Comparison of ENCODE assay signal across 1 cellular context in the genomic region with DNA sequence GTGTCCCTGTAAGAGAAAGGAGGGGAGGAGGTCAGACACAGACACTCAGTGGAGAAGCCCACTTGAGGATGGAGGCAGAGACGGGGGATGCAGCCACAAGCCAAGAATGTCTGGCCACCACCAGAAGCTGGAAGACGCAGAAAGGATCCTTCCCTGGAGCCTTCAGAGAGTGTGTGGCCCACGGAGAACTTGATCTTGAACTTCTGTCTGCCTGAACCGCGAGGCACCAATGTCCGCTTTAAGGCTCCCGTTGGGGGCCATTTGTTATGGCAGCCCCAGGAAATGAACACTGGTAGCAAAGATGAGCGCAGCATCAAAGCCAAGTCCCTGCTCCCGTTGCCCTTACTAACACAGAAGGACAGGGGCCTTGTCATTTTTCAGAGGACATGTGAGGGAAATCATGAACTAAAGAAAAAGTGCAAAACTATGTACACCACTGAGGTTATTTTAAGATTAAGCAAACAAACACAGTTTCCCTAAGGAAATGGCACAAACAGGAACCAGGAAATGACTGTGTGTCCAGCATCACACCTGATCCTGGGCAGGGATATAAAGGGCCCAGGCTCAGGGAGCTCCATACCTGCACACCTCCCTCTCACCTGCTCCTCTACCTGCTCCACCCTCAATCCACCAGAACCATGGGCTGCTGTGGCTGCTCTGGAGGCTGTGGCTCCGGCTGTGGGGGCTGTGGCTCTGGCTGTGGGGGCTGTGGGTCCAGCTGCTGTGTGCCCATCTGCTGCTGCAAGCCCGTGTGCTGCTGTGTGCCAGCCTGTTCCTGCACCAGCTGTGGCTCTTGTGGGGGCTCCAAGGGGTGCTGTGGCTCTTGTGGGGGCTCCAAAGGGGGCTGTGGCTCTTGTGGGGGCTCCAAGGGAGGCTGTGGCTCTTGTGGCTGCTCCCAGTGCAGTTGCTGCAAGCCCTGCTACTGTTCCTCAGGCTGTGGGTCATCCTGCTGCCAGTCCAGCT.
TF ChIP-seq lines count a peak whose summit lies in the region.

A gene with protein sequence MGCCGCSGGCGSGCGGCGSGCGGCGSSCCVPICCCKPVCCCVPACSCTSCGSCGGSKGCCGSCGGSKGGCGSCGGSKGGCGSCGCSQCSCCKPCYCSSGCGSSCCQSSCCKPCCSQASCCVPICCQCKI (plus strand): TSS at position 588 of the 963 bp plus-strand sequence. CDS start 51 bp downstream, at position 639.

TF ChIP-seq in HepG2, 621 proteins besides CTCF, POLR2A, EP300 and RAD21:
- TF ChIP-seq, protein P1, sequence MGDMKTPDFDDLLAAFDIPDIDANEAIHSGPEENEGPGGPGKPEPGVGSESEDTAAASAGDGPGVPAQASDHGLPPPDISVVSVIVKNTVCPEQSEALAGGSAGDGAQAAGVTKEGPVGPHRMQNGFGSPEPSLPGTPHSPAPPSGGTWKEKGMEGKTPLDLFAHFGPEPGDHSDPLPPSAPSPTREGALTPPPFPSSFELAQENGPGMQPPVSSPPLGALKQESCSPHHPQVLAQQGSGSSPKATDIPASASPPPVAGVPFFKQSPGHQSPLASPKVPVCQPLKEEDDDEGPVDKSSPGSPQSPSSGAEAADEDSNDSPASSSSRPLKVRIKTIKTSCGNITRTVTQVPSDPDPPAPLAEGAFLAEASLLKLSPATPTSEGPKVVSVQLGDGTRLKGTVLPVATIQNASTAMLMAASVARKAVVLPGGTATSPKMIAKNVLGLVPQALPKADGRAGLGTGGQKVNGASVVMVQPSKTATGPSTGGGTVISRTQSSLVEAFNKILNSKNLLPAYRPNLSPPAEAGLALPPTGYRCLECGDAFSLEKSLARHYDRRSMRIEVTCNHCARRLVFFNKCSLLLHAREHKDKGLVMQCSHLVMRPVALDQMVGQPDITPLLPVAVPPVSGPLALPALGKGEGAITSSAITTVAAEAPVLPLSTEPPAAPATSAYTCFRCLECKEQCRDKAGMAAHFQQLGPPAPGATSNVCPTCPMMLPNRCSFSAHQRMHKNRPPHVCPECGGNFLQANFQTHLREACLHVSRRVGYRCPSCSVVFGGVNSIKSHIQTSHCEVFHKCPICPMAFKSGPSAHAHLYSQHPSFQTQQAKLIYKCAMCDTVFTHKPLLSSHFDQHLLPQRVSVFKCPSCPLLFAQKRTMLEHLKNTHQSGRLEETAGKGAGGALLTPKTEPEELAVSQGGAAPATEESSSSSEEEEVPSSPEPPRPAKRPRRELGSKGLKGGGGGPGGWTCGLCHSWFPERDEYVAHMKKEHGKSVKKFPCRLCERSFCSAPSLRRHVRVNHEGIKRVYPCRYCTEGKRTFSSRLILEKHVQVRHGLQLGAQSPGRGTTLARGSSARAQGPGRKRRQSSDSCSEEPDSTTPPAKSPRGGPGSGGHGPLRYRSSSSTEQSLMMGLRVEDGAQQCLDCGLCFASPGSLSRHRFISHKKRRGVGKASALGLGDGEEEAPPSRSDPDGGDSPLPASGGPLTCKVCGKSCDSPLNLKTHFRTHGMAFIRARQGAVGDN (CRISPR knock-in tag; IDR thresholded peaks at IDR 0.05), result peak; percentile 17; the same call in 1 of the 2 replicates
- TF ChIP-seq, protein P2, sequence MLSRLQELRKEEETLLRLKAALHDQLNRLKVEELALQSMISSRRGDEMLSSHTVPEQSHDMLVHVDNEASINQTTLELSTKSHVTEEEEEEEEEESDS (CRISPR knock-in tag; IDR thresholded peaks at IDR 0.05; ENCODE audit: borderline replicate concordance), result no peak
